ENCODE assay signal across 8 cellular contexts in the genomic region with DNA sequence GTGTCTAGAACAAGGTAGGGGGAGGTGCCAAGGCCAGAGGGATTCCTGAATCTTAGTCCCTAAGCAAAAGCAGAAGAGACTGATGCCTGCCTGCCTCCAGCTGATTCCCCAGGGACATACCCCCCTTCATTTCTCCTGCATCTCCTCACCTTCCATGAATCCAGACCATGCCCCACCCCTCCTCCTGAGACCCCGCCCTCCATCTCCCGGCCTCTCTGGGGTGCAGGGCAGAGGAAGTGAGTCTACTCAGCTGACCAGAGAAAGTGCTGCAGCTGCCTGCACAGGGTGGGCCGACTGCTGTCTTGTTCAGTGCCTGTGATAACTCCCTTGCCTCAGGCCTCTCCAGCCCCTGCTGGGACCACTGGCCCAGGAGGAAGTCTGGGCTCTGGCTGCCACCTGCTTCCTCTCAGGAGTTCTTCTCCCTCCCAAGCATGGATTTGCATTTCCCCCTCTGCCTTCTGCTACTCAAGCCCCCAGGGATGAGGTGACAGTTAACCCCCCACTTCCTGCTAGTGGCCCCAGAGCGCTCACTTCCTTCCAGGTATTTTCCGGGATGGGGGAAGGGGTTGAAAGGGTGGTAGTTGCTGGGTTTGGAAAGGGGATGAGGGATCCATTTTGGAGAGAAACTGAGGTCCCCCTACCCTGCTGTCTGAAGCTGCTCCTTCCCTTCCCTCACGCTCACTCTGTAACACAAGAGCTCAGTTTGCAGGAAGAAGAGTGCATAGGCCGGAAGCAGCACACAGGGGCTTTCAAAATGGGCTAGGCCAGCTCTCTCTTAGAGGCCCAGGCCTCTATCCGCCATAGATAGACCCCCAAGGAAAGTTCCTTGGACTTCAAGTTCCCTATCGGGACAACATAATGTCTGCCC. TPM values are rescaled to one million over a fixed set of nuclear protein-coding genes. Genes with fewer than 3 reads are reported as not detected.
DNase-seq lines count a peak whose midpoint lies in the region; ATAC-seq and TF ChIP-seq lines count a peak whose summit lies in the region.

No MANE protein-coding gene starts in this region.

- peak; percentile 91 for DNase-seq in EH (ENCODE audit: low read depth)
- no peak for DNase-seq in RWPE2 (ENCODE audit: low spot score)
- DNase-seq in astrocyte of the hippocampus (ENCODE audit: low read depth, low spot score): peak; percentile 47
- DNase-seq in left colon: peak; percentile 65 to 70
- peak; percentile 76 to 90 for DNase-seq in stimulated activated CD8-positive, alpha-beta memory T cell treated with anti-CD3 and anti-CD28 coated beads, Interleukin-7, amount 100 ng/mL, for 48 hours (ENCODE audit: extremely low read depth in 1 of 2, low read depth in 1 of 2)
- no peak for DNase-seq in T1000 (lab: John Stamatoyannopoulos, UW)

- no peak for TF ChIP-seq CTCF in RWPE2 (IDR thresholded peaks at IDR 0.05; ENCODE audit: poor library complexity, severe bottlenecking)

- intact Hi-C loops in left colon (cut with DNase I, micrococcal nuclease): no loop called here

- no peak overlapping the region for H3K27ac ChIP-seq in RWPE2 (ENCODE audit: poor library complexity, severe bottlenecking)

- H3K36me3 ChIP-seq in RWPE2 (ENCODE audit: low read depth): no peaks in the 10 kb centered on the region

- H3K9me3 ChIP-seq in RWPE2 (ENCODE audit: severe bottlenecking): no peaks in the 10 kb centered on the region

- H3K27me3 ChIP-seq in RWPE2 (ENCODE audit: insufficient read depth, poor library complexity, severe bottlenecking): no peaks in the 10 kb centered on the region

- no peak overlapping the region for H3K4me3 ChIP-seq in RWPE2 (ENCODE audit: severe bottlenecking)

- H3K4me1 ChIP-seq in RWPE2 (ENCODE audit: insufficient read depth, poor library complexity, severe bottlenecking): peaks cover 12% of the 10 kb centered on the region

- peak; percentile 26 for ATAC-seq in HG02678 (IDR thresholded peaks at IDR 0.05; ENCODE audit: unreplicated experiment)
- peak; percentile 69 for ATAC-seq in RWPE2 (ENCODE audit: low read depth)
- ATAC-seq in left colon: peak; percentile 54
- ATAC-seq in GM19455 (IDR thresholded peaks at IDR 0.05; ENCODE audit: unreplicated experiment): no peak

RNA-seq across cellular contexts. Expression of a gene that starts 10.5 kb away (rescaled TPM):
- total RNA-seq in left colon: 1 to 10 TPM; 6.1 to 7.9 TPM

RNA-seq across cellular contexts. Expression of a gene that starts 12.9 kb away (rescaled TPM):
- total RNA-seq in left colon: 10 to 100 TPM; 58.1 to 63.0 TPM

RNA-seq across cellular contexts. Expression of a gene that starts 58.4 kb away (rescaled TPM):
- total RNA-seq in left colon: under 1 TPM in 1 of 2 donors, not detected in 1; 0.45 TPM

Comparison
In these comparisons a context has a peak if more than half of its experiments do, and no peak if none do; other contexts are left out.
1. DNase-seq: peak in EH (single experiment), astrocyte of the hippocampus (single experiment), left colon (2 of 2) and stimulated activated CD8-positive, alpha-beta memory T cell treated with anti-CD3 and anti-CD28 coated beads, Interleukin-7, amount 100 ng/mL, for 48 hours (2 of 2); none in RWPE2 (single experiment) and T1000 (single experiment).